In the genomic region with DNA sequence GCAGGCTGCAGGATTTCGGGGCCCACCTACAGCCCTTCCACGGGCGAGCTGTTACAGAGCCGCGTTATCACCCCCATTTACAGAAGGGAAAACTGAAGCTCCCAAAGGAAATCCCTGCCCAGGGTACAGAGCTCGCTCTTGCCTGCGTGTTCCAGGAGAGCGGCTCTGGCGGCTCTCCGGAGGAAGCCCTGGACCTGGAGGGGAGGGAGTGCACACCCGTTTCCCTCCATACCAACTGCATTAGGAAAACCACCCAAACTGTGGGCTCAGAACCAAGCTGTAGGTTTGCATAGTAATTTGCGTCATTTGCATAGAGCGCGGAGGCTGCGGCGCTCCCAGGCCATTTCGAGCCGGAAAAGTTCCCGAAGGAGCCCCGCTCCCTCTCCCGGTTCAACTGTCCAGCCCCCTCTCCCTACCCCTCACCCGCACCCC, we compare ENCODE assay signal across 8 cellular contexts. TPM values are rescaled to one million over a fixed set of nuclear protein-coding genes. Genes with fewer than 3 reads are reported as not detected.
DNase-seq lines count a peak whose midpoint lies in the region; ATAC-seq and TF ChIP-seq lines count a peak whose summit lies in the region.

No MANE protein-coding gene starts in this region.

- H3K4me1 ChIP-seq in OCI-LY1 (ENCODE audit: insufficient read depth, low read length, severe bottlenecking) (peaks cover 38% of the 10 kb centered on the region), thymus (ENCODE audit: control insufficient read depth, insufficient read depth, low read length) (peaks cover 27% of the 10 kb centered on the region)

- H4K20me1 ChIP-seq in OCI-LY1 (ENCODE audit: insufficient read depth, low read length): no peaks in the 10 kb centered on the region

- H2AFZ ChIP-seq in OCI-LY1 (ENCODE audit: low read length): no peak overlapping the region

- 0 out of 2 replicates have a peak, but pooled peaks cover 5% of the 10 kb centered on the region for H3F3A ChIP-seq in OCI-LY1 (ENCODE audit: insufficient read depth, low read length)

- H3K9me3 ChIP-seq in OCI-LY1 (ENCODE audit: low read length) (no peaks in the 10 kb centered on the region), thymus (ENCODE audit: control insufficient read depth) (no peaks in the 10 kb centered on the region)

- peak overlapping the region; percentile 90 for H3K27ac Mint-ChIP-seq in T-helper 1 cell treated with Interleukin-12 subunit alpha and Interleukin-12 subunit beta and Interleukin-4 antibody, amounts not matched to agents 30 μg/mL and 1 μg/mL, for 36 hours

- ATAC-seq in HG02759 (IDR thresholded peaks at IDR 0.05; ENCODE audit: unreplicated experiment): peak; percentile 4
- no peak for ATAC-seq in GM19455 (IDR thresholded peaks at IDR 0.05; ENCODE audit: unreplicated experiment)

- peak overlapping the region; percentile 74 for H3K9ac ChIP-seq in OCI-LY1 (ENCODE audit: low read length)

- 1% methylated on average over 20 to 22 of the region's 22 CpGs for WGBS in lower leg skin, 2 donors
- under 1% methylated on average over 22 of the region's 22 CpGs for WGBS in thymus

- H3K27me3 ChIP-seq in OCI-LY1 (ENCODE audit: insufficient read depth, low read length) (no peaks in the 10 kb centered on the region), thymus (ENCODE audit: control insufficient read depth, insufficient read depth) (no peaks in the 10 kb centered on the region)

- H3K9me3 Mint-ChIP-seq in T-helper 1 cell treated with Interleukin-12 subunit alpha and Interleukin-12 subunit beta and Interleukin-4 antibody, amounts not matched to agents 30 μg/mL and 1 μg/mL, for 36 hours: no peaks in the 10 kb centered on the region

- H3K79me2 ChIP-seq in OCI-LY1 (ENCODE audit: insufficient read depth, low read length): no peaks in the 10 kb centered on the region

- no peak for TF ChIP-seq CTCF in OCI-LY1 (IDR thresholded peaks at IDR 0.05; ENCODE audit: low read length)
- TF ChIP-seq CTCF in lower leg skin (IDR thresholded peaks at IDR 0.05): no peak

- peak overlapping the region; percentile 90 for H3K4me3 Mint-ChIP-seq in T-helper 1 cell treated with Interleukin-12 subunit alpha and Interleukin-12 subunit beta and Interleukin-4 antibody, amounts not matched to agents 30 μg/mL and 1 μg/mL, for 36 hours

- H3K36me3 Mint-ChIP-seq in T-helper 1 cell treated with Interleukin-12 subunit alpha and Interleukin-12 subunit beta and Interleukin-4 antibody, amounts not matched to agents 30 μg/mL and 1 μg/mL, for 36 hours (ENCODE audit: low read depth): no peaks in the 10 kb centered on the region

- H3K9me2 ChIP-seq in OCI-LY1 (ENCODE audit: low read depth, low read length): no peaks in the 10 kb centered on the region

- peak overlapping the region; percentile 82 for H3K27ac ChIP-seq in OCI-LY1 (ENCODE audit: low read depth, low read length, poor library complexity, severe bottlenecking)
- peak overlapping the region; percentile 33 for H3K27ac ChIP-seq in thymus (ENCODE audit: low read depth)

- H3K36me3 ChIP-seq in OCI-LY1 (ENCODE audit: insufficient read depth, low read length): no peaks in the 10 kb centered on the region
- H3K36me3 ChIP-seq in thymus (ENCODE audit: control insufficient read depth, insufficient read depth): no peaks in the 10 kb centered on the region

- H3K4me3 ChIP-seq in OCI-LY1 (ENCODE audit: low read depth, low read length, poor library complexity, severe bottlenecking) (peak overlapping the region; percentile 73), lower leg skin (ENCODE audit: low read depth, poor library complexity, severe bottlenecking) (peak overlapping the region; percentile 40), thymus (ENCODE audit: low read length) (peak overlapping the region; percentile 55)

- no peak for TF ChIP-seq POLR2A in lower leg skin (IDR thresholded peaks at IDR 0.05)

- H3K27me3 Mint-ChIP-seq in T-helper 1 cell treated with Interleukin-12 subunit alpha and Interleukin-12 subunit beta and Interleukin-4 antibody, amounts not matched to agents 30 μg/mL and 1 μg/mL, for 36 hours (ENCODE audit: low read depth): no peaks in the 10 kb centered on the region

- intact Hi-C loops in lower leg skin (cut with DNase I; ENCODE audit: low total_unique reads): loop anchor here (10.0 kb wide), 2 partner anchors 214 to 276 kb away; partner anchors contain the start of gene TINAGL1

- H3K4me1 Mint-ChIP-seq in T-helper 1 cell treated with Interleukin-12 subunit alpha and Interleukin-12 subunit beta and Interleukin-4 antibody, amounts not matched to agents 30 μg/mL and 1 μg/mL, for 36 hours (ENCODE audit: low read depth): peaks cover 11% of the 10 kb centered on the region

- DNase-seq in T-helper 1 cell (no peak), cerebellar cortex (ENCODE audit: low spot score) (peak; percentile 74), lower leg skin (ENCODE audit: low spot score in 2 of 2) (peak in 1 of 2 donors; percentile 49)

- H3K4me2 ChIP-seq in OCI-LY1 (ENCODE audit: low read length): peak overlapping the region; percentile 81

RNA-seq across cellular contexts. Expression of gene ADGRB2, which starts 24.7 kb away (rescaled TPM):
- 1 to 10 TPM; 2.2 to 4.6 (median 3.3) TPM for total RNA-seq in lower leg skin
- 24.4 TPM for polyA plus RNA-seq in thymus

RNA-seq across cellular contexts. Expression of gene SPOCD1, which starts 27.0 kb away (rescaled TPM):
- under 1 TPM in 2 of 4 donors, not detected in 2; 0.13 to 0.51 TPM for total RNA-seq in lower leg skin
- 0.41 TPM for polyA plus RNA-seq in thymus
